35 cellular contexts compared by ENCODE assay signal in genomic region chr20:2734899-2735298, GRCh38. TPM values are rescaled to one million over a fixed set of nuclear protein-coding genes. Genes with fewer than 3 reads are reported as not detected.
"Had no signal": no experiment of that assay in that cellular context is flagged by ENCODE, and none has a peak within 500 bp of the region (broad histone marks: within the 10 kb centered on the region; RNA-seq: fewer than 3 reads in every experiment).

No MANE protein-coding gene starts in this region.

- H3K9ac ChIP-seq: KMS-11 had no signal

- DNase-seq: Karpas-422, Kasumi-1, MG63, MM.1S, MV-4-11, NCI-H1048, NCI-H1092, NCI-H1092 treated with DMSO at 0.1 percent for 48 hours, NCI-H1105, NCI-H1105 treated with DMSO at 0.1 percent for 48 hours, NCI-H1417, NCI-H1417 treated with DMSO at 0.1 percent for 48 hours, NCI-H1436, NCI-H1436 treated with DMSO at 0.1 percent for 48 hours, NCI-H146, NCI-H1694, NCI-H1694 treated with DMSO at 0.1 percent for 48 hours, NCI-H187, NCI-H187 treated with DMSO at 0.1 percent for 48 hours, NCI-H1930, NCI-H2029, NCI-H2029 treated with DMSO at 0.1 percent for 48 hours, NCI-H2081, NCI-H2081 treated with DMSO at 0.1 percent for 48 hours, NCI-H2107, NCI-H2171, NCI-H2171 treated with DMSO at 0.1 percent for 48 hours, NCI-H2227 treated with DMSO at 0.1 percent for 48 hours, NCI-H226, NCI-H345, NCI-H446, NCI-H446 treated with DMSO at 0.1 percent for 48 hours, NCI-H510A had no signal

- H3K27ac ChIP-seq: KMS-11 had no signal

- H3K27me3 ChIP-seq: MG63 had no signal

- H3K4me3 ChIP-seq: MG63 had no signal

- H3K9me3 ChIP-seq: MG63 had no signal

- H3K4me2 ChIP-seq: KMS-11 had no signal

- H3K36me3 ChIP-seq: MG63 had no signal

RNA-seq across cellular contexts. Expression of gene EBF4, which starts 42.3 kb away (rescaled TPM):
- total RNA-seq: MCF 10A had no signal
